ENCODE assay signal across 8 cellular contexts in genomic region chr5:165956854-165957253, GRCh38.
"Had no signal": no experiment of that assay in that cellular context is flagged by ENCODE, and none has a peak within 500 bp of the region (broad histone marks: within the 10 kb centered on the region; RNA-seq: fewer than 3 reads in every experiment).

No MANE protein-coding gene starts in this region.

- H3K9ac ChIP-seq: GM23248 had no signal

- H3K4me3 Mint-ChIP-seq: H9, HFFc6 had no signal

- H3K36me3 ChIP-seq: HAP-1 had no signal

- H3K9me3 ChIP-seq: HAP-1 had no signal

- H3K4me3 ChIP-seq: GM23248, HAP-1 had no signal

- DNase-seq: GM23248, GOT3, H7, H9, HCEC 1CT, HFFc6 had no signal

- H2AFZ ChIP-seq: GM23248 had no signal

- ATAC-seq: HCT116 had no signal

- H3K27ac Mint-ChIP-seq: HFFc6 had no signal

- H3K27ac ChIP-seq: GM23248 had no signal

- H3K4me1 ChIP-seq: HAP-1 had no signal
